Comparison of ENCODE assay signal across 20 cellular contexts in genomic region chr18:62880034-62880433, GRCh38.
DNase-seq lines count a peak whose midpoint lies in the region; ATAC-seq and TF ChIP-seq lines count a peak whose summit lies in the region.
"Had no signal": no experiment of that assay in that cellular context is flagged by ENCODE, and none has a peak within 500 bp of the region (broad histone marks: within the 10 kb centered on the region; RNA-seq: fewer than 3 reads in every experiment).

No MANE protein-coding gene starts in this region.

- no peak for TF ChIP-seq CTCF in HEK293 (tag by site-specific recombination; IDR thresholded peaks at IDR 0.05)
- no peak for TF ChIP-seq CTCF in WTC11 (IDR thresholded peaks at IDR 0.05)
- no peak for TF ChIP-seq CTCF in osteocyte (IDR thresholded peaks at IDR 0.05)
- no peak for TF ChIP-seq CTCF in prostate gland (IDR thresholded peaks at IDR 0.05)

- H3K9me3 Mint-ChIP-seq in activated T-cell treated with anti-CD3 and anti-CD28 coated beads, Interleukin-2, amount 50 U/mL, for 72 hours, result no peaks in the 10 kb centered on the region
- no peaks in the 10 kb centered on the region for H3K9me3 Mint-ChIP-seq in WTC11
- H3K9me3 Mint-ChIP-seq in osteocyte (ENCODE audit: unreplicated experiment), result no peaks in the 10 kb centered on the region
- H3K9me3 Mint-ChIP-seq in immature natural killer cell, result no peaks in the 10 kb centered on the region
- H3K9me3 Mint-ChIP-seq: CD4-positive, alpha-beta T cell had no signal

- H3K4me1 Mint-ChIP-seq in activated T-cell treated with anti-CD3 and anti-CD28 coated beads, Interleukin-2, amount 50 U/mL, for 72 hours (ENCODE audit: low read depth), result peaks cover 36% of the 10 kb centered on the region
- H3K4me1 Mint-ChIP-seq in WTC11, result peaks cover 89% of the 10 kb centered on the region
- H3K4me1 Mint-ChIP-seq in osteocyte (ENCODE audit: unreplicated experiment), result peaks cover 71% of the 10 kb centered on the region
- H3K4me1 Mint-ChIP-seq in immature natural killer cell, result peaks cover 8 to 10% of the 10 kb centered on the region in 2 donors

- H3K4me1 ChIP-seq in HEK293 (ENCODE audit: control insufficient read depth, insufficient read depth, low read length) (peaks cover 70% of the 10 kb centered on the region), prostate gland (replicated peaks) (no peaks in the 10 kb centered on the region)

- peak overlapping the region; percentile 26 to 43 for H3K4me3 Mint-ChIP-seq in activated T-cell treated with anti-CD3 and anti-CD28 coated beads, Interleukin-2, amount 50 U/mL, for 72 hours
- no peak overlapping the region for H3K4me3 Mint-ChIP-seq in WTC11
- H3K4me3 Mint-ChIP-seq in osteocyte (ENCODE audit: unreplicated experiment), result no peak overlapping the region
- H3K4me3 Mint-ChIP-seq in immature natural killer cell, result no peak overlapping the region
- H3K4me3 Mint-ChIP-seq: CD4-positive, alpha-beta T cell had no signal

- H3K27me3 ChIP-seq in prostate gland (replicated peaks; ENCODE audit: insufficient read depth), result no peaks in the 10 kb centered on the region

- H3K27me3 Mint-ChIP-seq in activated T-cell treated with anti-CD3 and anti-CD28 coated beads, Interleukin-2, amount 50 U/mL, for 72 hours (ENCODE audit: low read depth), result no peaks in the 10 kb centered on the region
- H3K27me3 Mint-ChIP-seq in WTC11 (ENCODE audit: low read depth) (no peaks in the 10 kb centered on the region), osteocyte (ENCODE audit: unreplicated experiment) (no peaks in the 10 kb centered on the region), immature natural killer cell (ENCODE audit: low read depth in 3 of 3) (no peaks in the 10 kb centered on the region)
- H3K27me3 Mint-ChIP-seq: CD4-positive, alpha-beta T cell had no signal

- H3K4me3 ChIP-seq in HEK293 (ENCODE audit: low read depth, low read length), result no peak overlapping the region
- H3K4me3 ChIP-seq in prostate gland, result no peak overlapping the region
- H3K4me3 ChIP-seq: SK-N-MC had no signal

- H3K27ac ChIP-seq in HEK293 (ENCODE audit: extremely low read depth, low read depth, low read length), result no peak overlapping the region
- no peak overlapping the region for H3K27ac ChIP-seq in prostate gland
- H3K27ac ChIP-seq: KMS-11, RWPE1, SK-N-MC had no signal

- H3K27ac Mint-ChIP-seq in activated T-cell treated with anti-CD3 and anti-CD28 coated beads, Interleukin-2, amount 50 U/mL, for 72 hours, result no peak overlapping the region
- H3K27ac Mint-ChIP-seq in WTC11, result peak overlapping the region; percentile 94
- H3K27ac Mint-ChIP-seq in osteocyte (ENCODE audit: unreplicated experiment), result peak overlapping the region; percentile 66
- H3K27ac Mint-ChIP-seq in immature natural killer cell, result no peak overlapping the region
- H3K27ac Mint-ChIP-seq: CD4-positive, alpha-beta T cell had no signal

- 73% methylated on average over 1 of the region's 1 CpG for WGBS in prostate gland

- H3K36me3 ChIP-seq in HEK293 (ENCODE audit: control insufficient read depth in 2 of 2, insufficient read depth in 1 of 2, low read length in 2 of 2) (no peaks in the 10 kb centered on the region; a peak in 1 of 3 replicates), prostate gland (no peaks in the 10 kb centered on the region)

- H3K36me3 Mint-ChIP-seq in activated T-cell treated with anti-CD3 and anti-CD28 coated beads, Interleukin-2, amount 50 U/mL, for 72 hours (ENCODE audit: insufficient read depth in 2 of 2), result no peaks in the 10 kb centered on the region
- H3K36me3 Mint-ChIP-seq in WTC11 (no peaks in the 10 kb centered on the region), osteocyte (ENCODE audit: unreplicated experiment) (peaks cover 2% of the 10 kb centered on the region), immature natural killer cell (no peaks in the 10 kb centered on the region)

- intact Hi-C loops in prostate gland (cut with DNase I), result no loop called here

- POLR2A ChIA-PET in HEK293 (lab: Yijun Ruan, JAX) (no interaction called here), WTC11 (lab: Charles Lee) (interaction anchor here (0.6 kb wide), 1 partner anchor 24 kb away, joined by 3 read pairs; no protein-coding TSS in a partner anchor)

- no peaks in the 10 kb centered on the region for H3K9me3 ChIP-seq in HEK293 (ENCODE audit: control insufficient read depth, insufficient read depth, low read depth, low read length)
- H3K9me3 ChIP-seq in prostate gland, result no peaks in the 10 kb centered on the region

- TF ChIP-seq POLR2A in prostate gland (IDR thresholded peaks at IDR 0.05), result no peak

- ATAC-seq in activated T-cell treated with anti-CD3 and anti-CD28 coated beads, Interleukin-2, amount 50 U/mL, for 72 hours (replicated peaks in 1 of 2), result no peak
- ATAC-seq in WTC11, result no peak

- no peak for DNase-seq in activated T-cell treated with anti-CD3 and anti-CD28 coated beads, Interleukin-2, amount 50 U/mL, for 72 hours
- no peak for DNase-seq in activated T-cell treated with anti-CD3 and anti-CD28 coated beads, Interleukin-2, amount 50 U/mL, for 1 hour
- no peak for DNase-seq in WTC11 (ENCODE audit: low spot score)
- no peak for DNase-seq in osteocyte (ENCODE audit: extremely low spot score, unreplicated experiment)
- DNase-seq in immature natural killer cell, result no peak
- no peak for DNase-seq in prostate gland (ENCODE audit: low spot score)
- DNase-seq: CD4-positive, alpha-beta T cell; COR-L47; DMS 273 treated with DMSO at 0.1 percent for 48 hours; HCEC 1CT; IMR-90; NCI-H1436 treated with DMSO at 0.1 percent for 48 hours; NCI-H1930; NCI-H226; NCI-H524 treated with DMSO at 0.1 percent for 48 hours; SHP77 treated with DMSO at 0.1 percent for 48 hours had no signal

- CTCF ChIA-PET in HEK293 (lab: Yijun Ruan, JAX), result interaction anchor here (0.6 kb wide), 1 partner anchor 194 kb away, joined by 3 read pairs; no protein-coding TSS in a partner anchor
- CTCF ChIA-PET in WTC11 (lab: Charles Lee), result interaction anchor here (0.7 kb wide), 1 partner anchor 68 kb away, joined by 4 read pairs; no protein-coding TSS in a partner anchor

TF ChIP-seq in HEK293, 187 proteins besides CTCF, POLR2A, EP300 and RAD21 (continues in another document):
- TF ChIP-seq ZNF404 (tag by site-specific recombination; IDR thresholded peaks at IDR 0.05) (no peak), OVOL3 (tag by site-specific recombination; IDR thresholded peaks at IDR 0.05) (0 out of 2 replicates have a peak, but pooled peaks have one; percentile 63), ZNF660 (tag by site-specific recombination; IDR thresholded peaks at IDR 0.05) (no peak), KLF8 (tag by site-specific recombination; IDR thresholded peaks at IDR 0.05) (peak; percentile 27; the same call in 1 of the 2 replicates)
- TF ChIP-seq, protein P1, sequence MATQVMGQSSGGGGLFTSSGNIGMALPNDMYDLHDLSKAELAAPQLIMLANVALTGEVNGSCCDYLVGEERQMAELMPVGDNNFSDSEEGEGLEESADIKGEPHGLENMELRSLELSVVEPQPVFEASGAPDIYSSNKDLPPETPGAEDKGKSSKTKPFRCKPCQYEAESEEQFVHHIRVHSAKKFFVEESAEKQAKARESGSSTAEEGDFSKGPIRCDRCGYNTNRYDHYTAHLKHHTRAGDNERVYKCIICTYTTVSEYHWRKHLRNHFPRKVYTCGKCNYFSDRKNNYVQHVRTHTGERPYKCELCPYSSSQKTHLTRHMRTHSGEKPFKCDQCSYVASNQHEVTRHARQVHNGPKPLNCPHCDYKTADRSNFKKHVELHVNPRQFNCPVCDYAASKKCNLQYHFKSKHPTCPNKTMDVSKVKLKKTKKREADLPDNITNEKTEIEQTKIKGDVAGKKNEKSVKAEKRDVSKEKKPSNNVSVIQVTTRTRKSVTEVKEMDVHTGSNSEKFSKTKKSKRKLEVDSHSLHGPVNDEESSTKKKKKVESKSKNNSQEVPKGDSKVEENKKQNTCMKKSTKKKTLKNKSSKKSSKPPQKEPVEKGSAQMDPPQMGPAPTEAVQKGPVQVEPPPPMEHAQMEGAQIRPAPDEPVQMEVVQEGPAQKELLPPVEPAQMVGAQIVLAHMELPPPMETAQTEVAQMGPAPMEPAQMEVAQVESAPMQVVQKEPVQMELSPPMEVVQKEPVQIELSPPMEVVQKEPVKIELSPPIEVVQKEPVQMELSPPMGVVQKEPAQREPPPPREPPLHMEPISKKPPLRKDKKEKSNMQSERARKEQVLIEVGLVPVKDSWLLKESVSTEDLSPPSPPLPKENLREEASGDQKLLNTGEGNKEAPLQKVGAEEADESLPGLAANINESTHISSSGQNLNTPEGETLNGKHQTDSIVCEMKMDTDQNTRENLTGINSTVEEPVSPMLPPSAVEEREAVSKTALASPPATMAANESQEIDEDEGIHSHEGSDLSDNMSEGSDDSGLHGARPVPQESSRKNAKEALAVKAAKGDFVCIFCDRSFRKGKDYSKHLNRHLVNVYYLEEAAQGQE (tag by site-specific recombination; IDR thresholded peaks at IDR 0.05), result no peak

TF ChIP-seq in WTC11, 78 proteins besides CTCF, POLR2A, EP300 and RAD21 (continues in another document):
- TF ChIP-seq, protein P2, sequence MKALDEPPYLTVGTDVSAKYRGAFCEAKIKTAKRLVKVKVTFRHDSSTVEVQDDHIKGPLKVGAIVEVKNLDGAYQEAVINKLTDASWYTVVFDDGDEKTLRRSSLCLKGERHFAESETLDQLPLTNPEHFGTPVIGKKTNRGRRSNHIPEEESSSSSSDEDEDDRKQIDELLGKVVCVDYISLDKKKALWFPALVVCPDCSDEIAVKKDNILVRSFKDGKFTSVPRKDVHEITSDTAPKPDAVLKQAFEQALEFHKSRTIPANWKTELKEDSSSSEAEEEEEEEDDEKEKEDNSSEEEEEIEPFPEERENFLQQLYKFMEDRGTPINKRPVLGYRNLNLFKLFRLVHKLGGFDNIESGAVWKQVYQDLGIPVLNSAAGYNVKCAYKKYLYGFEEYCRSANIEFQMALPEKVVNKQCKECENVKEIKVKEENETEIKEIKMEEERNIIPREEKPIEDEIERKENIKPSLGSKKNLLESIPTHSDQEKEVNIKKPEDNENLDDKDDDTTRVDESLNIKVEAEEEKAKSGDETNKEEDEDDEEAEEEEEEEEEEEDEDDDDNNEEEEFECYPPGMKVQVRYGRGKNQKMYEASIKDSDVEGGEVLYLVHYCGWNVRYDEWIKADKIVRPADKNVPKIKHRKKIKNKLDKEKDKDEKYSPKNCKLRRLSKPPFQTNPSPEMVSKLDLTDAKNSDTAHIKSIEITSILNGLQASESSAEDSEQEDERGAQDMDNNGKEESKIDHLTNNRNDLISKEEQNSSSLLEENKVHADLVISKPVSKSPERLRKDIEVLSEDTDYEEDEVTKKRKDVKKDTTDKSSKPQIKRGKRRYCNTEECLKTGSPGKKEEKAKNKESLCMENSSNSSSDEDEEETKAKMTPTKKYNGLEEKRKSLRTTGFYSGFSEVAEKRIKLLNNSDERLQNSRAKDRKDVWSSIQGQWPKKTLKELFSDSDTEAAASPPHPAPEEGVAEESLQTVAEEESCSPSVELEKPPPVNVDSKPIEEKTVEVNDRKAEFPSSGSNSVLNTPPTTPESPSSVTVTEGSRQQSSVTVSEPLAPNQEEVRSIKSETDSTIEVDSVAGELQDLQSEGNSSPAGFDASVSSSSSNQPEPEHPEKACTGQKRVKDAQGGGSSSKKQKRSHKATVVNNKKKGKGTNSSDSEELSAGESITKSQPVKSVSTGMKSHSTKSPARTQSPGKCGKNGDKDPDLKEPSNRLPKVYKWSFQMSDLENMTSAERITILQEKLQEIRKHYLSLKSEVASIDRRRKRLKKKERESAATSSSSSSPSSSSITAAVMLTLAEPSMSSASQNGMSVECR (CRISPR knock-in tag; IDR thresholded peaks at IDR 0.05; ENCODE audit: borderline replicate concordance), result no peak
- no peak for TF ChIP-seq NFATC4 (CRISPR knock-in tag; IDR thresholded peaks at IDR 0.05)

Comparison
In these comparisons a context has a peak if more than half of its experiments do, and no peak if none do; other contexts are left out.
1. H3K27ac Mint-ChIP-seq: peak in WTC11 (single experiment) and osteocyte (single experiment); none in activated T-cell treated with anti-CD3 and anti-CD28 coated beads, Interleukin-2, amount 50 U/mL, for 72 hours (single experiment) and immature natural killer cell (0 of 6).
2. H3K4me3 Mint-ChIP-seq: peak in activated T-cell treated with anti-CD3 and anti-CD28 coated beads, Interleukin-2, amount 50 U/mL, for 72 hours (2 of 2); none in WTC11 (single experiment), osteocyte (single experiment) and immature natural killer cell (0 of 5).